ENCODE assay signal across 1 cellular context in genomic region chr2:9415770-9416169, GRCh38.
TF ChIP-seq lines count a peak whose summit lies in the region.

No MANE protein-coding gene starts in this region.

TF ChIP-seq in K562, 482 proteins besides CTCF, POLR2A, EP300 and RAD21:
- TF ChIP-seq SMARCA5 (IDR thresholded peaks at IDR 0.05) (no peak), ZNF121 (CRISPR knock-in tag; conservative IDR thresholded peaks at IDR 0.05) (no peak), TCF7L2 (IDR thresholded peaks at IDR 0.05; ENCODE audit: low read depth, low read length) (no peak), SNRNP70 (optimal IDR thresholded peaks at IDR 0.05; ENCODE audit: low read depth, low read length) (no peak), FOSL1 (tag; conservative IDR thresholded peaks at IDR 0.05) (no peak), CBFB (CRISPR knock-in tag; IDR thresholded peaks at IDR 0.05) (no peak), CREB3 (tag; conservative IDR thresholded peaks at IDR 0.05; ENCODE audit: low read depth) (no peak), EHMT2 (IDR thresholded peaks at IDR 0.05) (no peak), PATZ1 (CRISPR knock-in tag; IDR thresholded peaks at IDR 0.05; ENCODE audit: borderline replicate concordance) (no peak), ZNF586 (CRISPR knock-in tag; conservative IDR thresholded peaks at IDR 0.05) (no peak), NRF1 (conservative IDR thresholded peaks at IDR 0.05 in 1 of 2, IDR thresholded peaks at IDR 0.05 in 1 of 2) (no peak), FUS (optimal IDR thresholded peaks at IDR 0.05; ENCODE audit: low read depth, low read length) (no peak), CXXC5 (CRISPR knock-in tag; IDR thresholded peaks at IDR 0.05) (no peak)
